10 cellular contexts compared by ENCODE assay signal in the genomic region with DNA sequence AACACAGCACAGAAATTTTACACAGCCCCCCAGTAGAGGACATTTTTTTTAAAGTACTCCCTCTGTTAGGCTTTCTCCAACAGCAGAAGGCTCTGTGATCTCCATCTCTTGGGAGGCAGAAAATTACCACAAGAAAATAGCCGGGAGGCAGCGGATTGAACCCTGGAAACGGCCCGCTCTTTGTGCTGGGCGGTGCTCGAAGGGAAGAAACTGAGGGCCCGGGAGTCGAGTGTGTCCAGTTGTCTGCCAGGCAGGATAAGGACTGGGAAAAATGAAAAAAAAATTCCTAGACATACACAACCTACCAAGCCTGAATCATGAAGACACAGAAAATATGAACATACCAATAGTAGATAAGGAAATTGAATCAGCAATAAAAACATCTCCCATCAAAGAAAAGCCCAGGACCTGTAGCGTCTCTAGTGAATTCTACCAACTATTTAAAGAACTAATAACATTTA. TPM values are rescaled to one million over a fixed set of nuclear protein-coding genes. Genes with fewer than 3 reads are reported as not detected.
DNase-seq lines count a peak whose midpoint lies in the region; ATAC-seq and TF ChIP-seq lines count a peak whose summit lies in the region.
"Had no signal": no experiment of that assay in that cellular context is flagged by ENCODE, and none has a peak within 500 bp of the region (broad histone marks: within the 10 kb centered on the region; RNA-seq: fewer than 3 reads in every experiment).

No MANE protein-coding gene starts in this region.

- in situ Hi-C loops in IMR-90 (cut with MboI; ENCODE audit: low sequenced_read_pairs), result no loop called here

- H3K4me1 Mint-ChIP-seq in activated CD8-positive, alpha-beta T cell treated with anti-CD3 and anti-CD28 coated beads, Interleukin-2, amount 10 ng/mL, durations not matched to agents 7 days and 5 days (ENCODE audit: low read depth), result peaks cover 20% of the 10 kb centered on the region

- H2BK120ac ChIP-seq in IMR-90 (ENCODE audit: low read depth, low read length), result no peak overlapping the region
- H2BK120ac ChIP-seq in mesendoderm (ENCODE audit: low read depth, low read length), result no peak overlapping the region

- H3K4ac ChIP-seq in IMR-90 (ENCODE audit: low read depth, low read length) (no peak overlapping the region), mesendoderm (ENCODE audit: low read depth, low read length) (no peak overlapping the region)

- DNase-seq in DMS 273 treated with DMSO at 0.1 percent for 48 hours (lab: John Stamatoyannopoulos, UW), result peak; percentile 66
- no peak for DNase-seq in IMR-90
- no peak for DNase-seq in activated CD8-positive, alpha-beta T cell treated with anti-CD3 and anti-CD28 coated beads, Interleukin-2, amount 10 ng/mL, durations not matched to agents 7 days and 5 days
- peak; percentile 82 for DNase-seq in mesendoderm
- no peak for DNase-seq in stimulated activated CD4-positive, alpha-beta T cell treated with anti-CD3 and anti-CD28 coated beads, Interleukin-4, amount 100 ng/mL, for 24 hours
- DNase-seq in midbrain (lab: John Stamatoyannopoulos, UW), result no peak
- no peak for DNase-seq in middle frontal gyrus (ENCODE audit: extremely low spot score, low spot score)

- H3K4me3 Mint-ChIP-seq in activated CD8-positive, alpha-beta T cell treated with anti-CD3 and anti-CD28 coated beads, Interleukin-2, amount 10 ng/mL, durations not matched to agents 7 days and 5 days, result peak overlapping the region; percentile 63

- no peaks in the 10 kb centered on the region for H3K36me3 ChIP-seq in IMR-90 (ENCODE audit: control insufficient read depth, insufficient read depth, low read length)
- no peaks in the 10 kb centered on the region for H3K36me3 ChIP-seq in mesendoderm (ENCODE audit: control insufficient read depth, insufficient read depth, low read length)

- no peaks in the 10 kb centered on the region for H3K79me2 ChIP-seq in mesendoderm (ENCODE audit: control insufficient read depth, insufficient read depth, low read length)

- ATAC-seq in IMR-90 (ENCODE audit: low read depth) (peak; percentile 69), HG02798 (IDR thresholded peaks at IDR 0.05; ENCODE audit: poor library complexity, unreplicated experiment) (no peak)
- ATAC-seq in activated CD8-positive, alpha-beta T cell treated with anti-CD3 and anti-CD28 coated beads, Interleukin-2, amount 10 ng/mL, durations not matched to agents 7 days and 5 days, result no peak

- H3K4me3 ChIP-seq in IMR-90 (ENCODE audit: insufficient read depth, low read depth, low read length) (peak overlapping the region; percentile 27), mesendoderm (ENCODE audit: low read length) (peak overlapping the region; percentile 44)
- H3K4me3 ChIP-seq: coronary artery had no signal

- dilution Hi-C loops in IMR-90 (cut with HindIII; ENCODE audit: low sequenced_read_pairs, unreplicated experiment), result no loop called here

- TF ChIP-seq POLR2A in IMR-90 (IDR thresholded peaks at IDR 0.05; ENCODE audit: low read depth, low read length), result no peak

- no peak for TF ChIP-seq CTCF in IMR-90 (conservative IDR thresholded peaks at IDR 0.05; ENCODE audit: low read depth, low read length)

- H3K79me1 ChIP-seq in IMR-90 (ENCODE audit: low read depth in 1 of 2, low read length in 2 of 2), result no peaks in the 10 kb centered on the region
- H3K79me1 ChIP-seq in mesendoderm (ENCODE audit: low read length), result no peaks in the 10 kb centered on the region

- H3K27me3 ChIP-seq in IMR-90 (ENCODE audit: control insufficient read depth, insufficient read depth, low read length), result peaks cover 29% of the 10 kb centered on the region
- no peaks in the 10 kb centered on the region for H3K27me3 ChIP-seq in mesendoderm (ENCODE audit: insufficient read depth, low read length, poor library complexity)

- H3K18ac ChIP-seq in IMR-90 (ENCODE audit: low read depth, low read length), result no peak overlapping the region
- H3K18ac ChIP-seq in mesendoderm (ENCODE audit: low read length), result no peak overlapping the region

- POLR2A ChIA-PET in IMR-90 (lab: Charles Lee; ENCODE audit: unreplicated experiment), result no interaction called here
- POLR2A ChIA-PET in activated CD8-positive, alpha-beta T cell treated with anti-CD3 and anti-CD28 coated beads, Interleukin-2, amount 10 ng/mL, durations not matched to agents 7 days and 5 days (lab: Charles Lee), result no interaction called here

- no peak overlapping the region for H3K27ac Mint-ChIP-seq in activated CD8-positive, alpha-beta T cell treated with anti-CD3 and anti-CD28 coated beads, Interleukin-2, amount 10 ng/mL, durations not matched to agents 7 days and 5 days

- H4K8ac ChIP-seq in IMR-90 (ENCODE audit: low read depth in 2 of 2, low read length in 2 of 2) (no peak overlapping the region), mesendoderm (ENCODE audit: low read depth, low read length) (no peak overlapping the region)

- H2BK5ac ChIP-seq in IMR-90 (ENCODE audit: low read depth, low read length, poor library complexity, severe bottlenecking) (no peak overlapping the region), mesendoderm (ENCODE audit: low read length) (no peak overlapping the region)

- CTCF ChIA-PET in IMR-90 (lab: Yijun Ruan, JAX), result interaction anchor here (0.6 kb wide), 1 partner anchor 1650 kb away, joined by 3 read pairs; no protein-coding TSS in a partner anchor
- CTCF ChIA-PET in activated CD8-positive, alpha-beta T cell treated with anti-CD3 and anti-CD28 coated beads, Interleukin-2, amount 10 ng/mL, durations not matched to agents 7 days and 5 days (lab: Charles Lee), result no interaction called here

- no peak overlapping the region for H4K91ac ChIP-seq in IMR-90 (ENCODE audit: insufficient read depth, low read depth, low read length)

- H2AFZ ChIP-seq in IMR-90 (replicated peaks; ENCODE audit: low read length, poor library complexity), result peak overlapping the region; percentile 71

- intact Hi-C loops in IMR-90 (cut with micrococcal nuclease), result loop anchor here (5.0 kb wide), 2 partner anchors 192 to 472 kb away; partner anchors contain the start of gene ZNF184

- H4K5ac ChIP-seq in IMR-90 (ENCODE audit: low read depth, low read length) (no peak overlapping the region), mesendoderm (ENCODE audit: low read length) (no peak overlapping the region)

- H3K23ac ChIP-seq in IMR-90 (ENCODE audit: low read depth, low read length), result no peak overlapping the region
- H3K23ac ChIP-seq in mesendoderm (ENCODE audit: low read length), result no peak overlapping the region

- H2AK5ac ChIP-seq in IMR-90 (ENCODE audit: low read depth, low read length) (no peak overlapping the region), mesendoderm (ENCODE audit: low read length) (no peak overlapping the region)

- H3K14ac ChIP-seq in IMR-90 (replicated peaks; ENCODE audit: low read depth, low read length), result no peak overlapping the region

- WGBS in IMR-90 (ENCODE audit: extremely low coverage in 2 of 2, insufficient read length in 1 of 2), 2 experiments, result no CpG with 5 or more reads among the region's 9 CpGs
- no CpG with 5 or more reads among the region's 9 CpGs for WGBS in mesendoderm (ENCODE audit: extremely low coverage, insufficient coverage, low lambda C conversion rate)

- H3K36me3 Mint-ChIP-seq in activated CD8-positive, alpha-beta T cell treated with anti-CD3 and anti-CD28 coated beads, Interleukin-2, amount 10 ng/mL, durations not matched to agents 7 days and 5 days (ENCODE audit: low read depth), result peaks cover 18% of the 10 kb centered on the region

- peaks cover 62% of the 10 kb centered on the region for H3K27me3 Mint-ChIP-seq in activated CD8-positive, alpha-beta T cell treated with anti-CD3 and anti-CD28 coated beads, Interleukin-2, amount 10 ng/mL, durations not matched to agents 7 days and 5 days (ENCODE audit: low read depth)

- H3K4me2 ChIP-seq in IMR-90 (ENCODE audit: low read depth, low read length) (peak overlapping the region; percentile 64), mesendoderm (ENCODE audit: low read length) (peak overlapping the region; percentile 33)

- no peak overlapping the region for H2AK9ac ChIP-seq in IMR-90 (replicated peaks; ENCODE audit: low read depth, low read length, poor library complexity)

- H2BK20ac ChIP-seq in IMR-90 (ENCODE audit: low read depth, low read length), result no peak overlapping the region

- no TSS peak for BruUV-seq in IMR-90 (replicated peaks; lab: Mats Ljungman, UMichigan)

- no peaks in the 10 kb centered on the region; the same call in 1 of the 2 replicates for H3K9me1 ChIP-seq in IMR-90 (ENCODE audit: insufficient read depth, low read length)

- H2BK15ac ChIP-seq in IMR-90 (ENCODE audit: low read depth, low read length), result no peak overlapping the region
- no peak overlapping the region for H2BK15ac ChIP-seq in mesendoderm (replicated peaks; ENCODE audit: low read depth)

- peaks cover 4% of the 10 kb centered on the region for H3K9me3 ChIP-seq in IMR-90 (ENCODE audit: control insufficient read depth, insufficient read depth, low read length)

- 0 out of 2 replicates have a peak, but pooled peaks cover 3% of the 10 kb centered on the region for H4K20me1 ChIP-seq in IMR-90 (ENCODE audit: insufficient read depth, low read length)

- TF ChIP-seq RAD21 in IMR-90 (IDR thresholded peaks at IDR 0.05; ENCODE audit: low read length), result no peak

- H3K27ac ChIP-seq in IMR-90 (ENCODE audit: insufficient read depth, low read length), result no peak overlapping the region
- no peak overlapping the region for H3K27ac ChIP-seq in mesendoderm (ENCODE audit: low read depth, low read length)
- H3K27ac ChIP-seq: coronary artery had no signal

- H3K56ac ChIP-seq in IMR-90 (ENCODE audit: extremely low read depth, insufficient read depth, low read length) (no peak overlapping the region), mesendoderm (ENCODE audit: low read length) (no peak overlapping the region)

- H3K4me1 ChIP-seq in IMR-90 (ENCODE audit: control insufficient read depth, insufficient read depth, low read length), result no peaks in the 10 kb centered on the region
- H3K4me1 ChIP-seq in mesendoderm (ENCODE audit: control insufficient read depth, low read depth, low read length), result no peaks in the 10 kb centered on the region

- H3K9ac ChIP-seq in IMR-90 (ENCODE audit: low read depth, low read length), result peak overlapping the region; percentile 38; the same call in 1 of the 2 replicates
- peak overlapping the region; percentile 56 for H3K9ac ChIP-seq in mesendoderm (ENCODE audit: low read length)

- H3K9me3 Mint-ChIP-seq in activated CD8-positive, alpha-beta T cell treated with anti-CD3 and anti-CD28 coated beads, Interleukin-2, amount 10 ng/mL, durations not matched to agents 7 days and 5 days (ENCODE audit: insufficient read depth), result peaks cover 16% of the 10 kb centered on the region

RNA-seq across cellular contexts. Expression of gene POM121L2, which starts 31.5 kb away (rescaled TPM):
- total RNA-seq in IMR-90 (2012; rRNA removed), result not detected in 2 replicates
- not detected in 2 replicates for polyA plus RNA-seq in IMR-90 (2012; rRNA removed)
- polyA plus RNA-seq in IMR-90 (2012; cell fraction: cytosol; rRNA removed), result not detected in 2 replicates
- polyA plus RNA-seq in IMR-90 (2012; cell fraction: nucleus; rRNA removed; ENCODE audit: low replicate concordance), result not detected in 2 replicates
- not detected for total RNA-seq in activated CD8-positive, alpha-beta T cell treated with anti-CD3 and anti-CD28 coated beads, Interleukin-2, amount 10 ng/mL, durations not matched to agents 7 days and 5 days
- 0.07 TPM for polyA plus RNA-seq in mesendoderm (2013, experiment 1 of 2)
- 0.06 TPM for polyA plus RNA-seq in mesendoderm (2013, experiment 2 of 2)
- total RNA-seq: T-helper 2 cell treated with Interferon-gamma antibody and Interleukin-4, amounts not matched to agents 100 ng/mL and 5 ng/mL, for 36 hours had no signal

RNA-seq across cellular contexts. Expression of gene PRSS16, which starts 33.1 kb away (rescaled TPM):
- not detected in 2 replicates for total RNA-seq in IMR-90 (2012; rRNA removed)
- 0.14 and 0.39 TPM in 2 replicates for polyA plus RNA-seq in IMR-90 (2012; rRNA removed)
- polyA plus RNA-seq in IMR-90 (2012; cell fraction: cytosol; rRNA removed), result 0.22 TPM in 2 replicates
- 0.82 and 1.1 TPM in 2 replicates for polyA plus RNA-seq in IMR-90 (2012; cell fraction: nucleus; rRNA removed; ENCODE audit: low replicate concordance)
- total RNA-seq in activated CD8-positive, alpha-beta T cell treated with anti-CD3 and anti-CD28 coated beads, Interleukin-2, amount 10 ng/mL, durations not matched to agents 7 days and 5 days, result under 1 TPM; 0.81 to 0.82 TPM
- polyA plus RNA-seq in mesendoderm (2013, experiment 1 of 2), result 8.8 TPM
- 9.5 TPM for polyA plus RNA-seq in mesendoderm (2013, experiment 2 of 2)

Comparison
In these comparisons a context has a peak if more than half of its experiments do, and no peak if none do; other contexts are left out.
1. DNase-seq: peak in DMS 273 treated with DMSO at 0.1 percent for 48 hours (single experiment) and mesendoderm (single experiment); none in IMR-90 (single experiment), activated CD8-positive, alpha-beta T cell treated with anti-CD3 and anti-CD28 coated beads, Interleukin-2, amount 10 ng/mL, durations not matched to agents 7 days and 5 days (single experiment), stimulated activated CD4-positive, alpha-beta T cell treated with anti-CD3 and anti-CD28 coated beads, Interleukin-4, amount 100 ng/mL, for 24 hours (single experiment), midbrain (single experiment) and middle frontal gyrus (single experiment).